ENCODE assay signal across 18 cellular contexts in genomic region chr12:112234303-112234702, GRCh38.
A peak's percentile ranks its signal among the peaks of the same experiment; 100 is the strongest.
DNase-seq lines count a peak whose midpoint lies in the region; ATAC-seq lines count a peak whose summit lies in the region.
"Had no signal": no experiment of that assay in that cellular context is flagged by ENCODE, and none has a peak within 500 bp of the region (broad histone marks: within the 10 kb centered on the region; RNA-seq: fewer than 3 reads in every experiment).

No MANE protein-coding gene starts in this region.

- peaks cover 88% of the 10 kb centered on the region for H3K36me3 Mint-ChIP-seq in stimulated activated effector memory CD8-positive, alpha-beta T cell treated with anti-CD3 and anti-CD28 coated beads, Interleukin-12 subunit alpha, Interleukin-12 subunit beta, amount 100 ng/mL, for 72 hours

- no peaks in the 10 kb centered on the region for H3K4me1 Mint-ChIP-seq in stimulated activated effector memory CD8-positive, alpha-beta T cell treated with anti-CD3 and anti-CD28 coated beads, Interleukin-12 subunit alpha, Interleukin-12 subunit beta, amount 100 ng/mL, for 72 hours
- H3K4me1 Mint-ChIP-seq: B cell; CD4-positive, CD25-positive, alpha-beta regulatory T cell had no signal

- H3K4me3 Mint-ChIP-seq in stimulated activated effector memory CD8-positive, alpha-beta T cell treated with anti-CD3 and anti-CD28 coated beads, Interleukin-12 subunit alpha, Interleukin-12 subunit beta, amount 100 ng/mL, for 72 hours: no peak overlapping the region
- H3K4me3 Mint-ChIP-seq: B cell; CD4-positive, CD25-positive, alpha-beta regulatory T cell; CD8-positive, alpha-beta T cell had no signal

- H3K27ac Mint-ChIP-seq in stimulated activated effector memory CD8-positive, alpha-beta T cell treated with anti-CD3 and anti-CD28 coated beads, Interleukin-12 subunit alpha, Interleukin-12 subunit beta, amount 100 ng/mL, for 72 hours: peak overlapping the region; percentile 34
- H3K27ac Mint-ChIP-seq: B cell; CD8-positive, alpha-beta T cell had no signal

- ATAC-seq in stimulated activated effector memory CD8-positive, alpha-beta T cell treated with anti-CD3 and anti-CD28 coated beads, Interleukin-12 subunit alpha, Interleukin-12 subunit beta, amount 100 ng/mL, for 72 hours: no peak
- ATAC-seq: CD8-positive, alpha-beta T cell; GM12878 had no signal

- DNase-seq in NCI-H82 (lab: John Stamatoyannopoulos, UW) (peak; percentile 1), NCI-H82 treated with DMSO at 0.1 percent for 48 hours (lab: John Stamatoyannopoulos, UW; ENCODE audit: unreplicated experiment) (no peak), amniotic epithelial cell (ENCODE audit: low read depth) (peak; percentile 42), NCI-H774 (lab: John Stamatoyannopoulos, UW) (no peak), NCI-H128 (lab: John Stamatoyannopoulos, UW; ENCODE audit: unreplicated experiment) (no peak)
- DNase-seq in stimulated activated effector memory CD8-positive, alpha-beta T cell treated with anti-CD3 and anti-CD28 coated beads, Interleukin-12 subunit alpha, Interleukin-12 subunit beta, amount 100 ng/mL, for 72 hours (ENCODE audit: low spot score in 2 of 2): no peak
- DNase-seq: Caco-2; CD4-positive, CD25-positive, alpha-beta regulatory T cell; CD8-positive, alpha-beta T cell; DMS 273 treated with DMSO at 0.1 percent for 48 hours; DMS79; EL; GDM1; GM23248; H7; HCEC 1CT had no signal

- no peaks in the 10 kb centered on the region for H3K9me3 Mint-ChIP-seq in stimulated activated effector memory CD8-positive, alpha-beta T cell treated with anti-CD3 and anti-CD28 coated beads, Interleukin-12 subunit alpha, Interleukin-12 subunit beta, amount 100 ng/mL, for 72 hours
- H3K9me3 Mint-ChIP-seq: CD4-positive, CD25-positive, alpha-beta regulatory T cell; CD8-positive, alpha-beta T cell had no signal

Comparison
In these comparisons a context has a peak if more than half of its experiments do, and no peak if none do; other contexts are left out.
1. DNase-seq: peak in NCI-H82 (single experiment) and amniotic epithelial cell (single experiment); none in NCI-H82 treated with DMSO at 0.1 percent for 48 hours (single experiment), stimulated activated effector memory CD8-positive, alpha-beta T cell treated with anti-CD3 and anti-CD28 coated beads, Interleukin-12 subunit alpha, Interleukin-12 subunit beta, amount 100 ng/mL, for 72 hours (0 of 2), NCI-H774 (single experiment) and NCI-H128 (single experiment).